8 cellular contexts compared by ENCODE assay signal in the genomic region with DNA sequence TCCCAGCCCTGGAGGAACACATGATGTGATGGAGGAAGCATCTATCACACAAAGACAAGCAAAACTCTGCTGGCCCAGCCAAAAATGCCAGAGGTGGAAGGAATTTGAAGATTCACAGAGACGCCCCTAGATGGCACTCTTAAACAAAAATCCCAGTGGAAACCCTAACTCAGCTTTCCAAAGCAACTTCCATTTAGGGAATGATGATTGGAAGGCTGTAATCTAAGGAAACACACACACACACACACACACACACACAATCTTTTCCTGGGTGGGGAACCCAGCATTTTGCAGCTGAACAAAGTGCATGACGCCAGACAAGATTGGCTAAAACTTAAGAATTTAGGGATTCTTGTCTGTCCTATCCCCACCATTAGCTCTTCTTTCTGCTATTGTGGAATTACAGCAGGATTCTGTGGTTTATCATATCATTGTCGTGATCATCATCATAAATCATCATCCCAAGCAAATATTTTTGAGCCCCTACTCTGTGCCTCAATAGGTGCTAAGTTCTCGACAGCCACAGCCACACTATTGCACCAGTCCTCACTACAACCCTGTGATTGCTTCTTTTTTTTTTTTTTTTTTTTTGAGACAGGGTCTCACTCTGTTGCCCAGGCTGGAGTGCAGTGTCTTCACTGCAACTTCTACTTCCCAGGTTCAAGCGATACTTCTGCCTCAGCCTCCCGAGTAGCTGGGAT. TPM values are rescaled to one million over a fixed set of nuclear protein-coding genes. Genes with fewer than 3 reads are reported as not detected.
DNase-seq lines count a peak whose midpoint lies in the region; ATAC-seq, FAIRE-seq and TF ChIP-seq lines count a peak whose summit lies in the region.

No MANE protein-coding gene starts in this region.

- H3K9me3 ChIP-seq in thyroid gland, result no peaks in the 10 kb centered on the region

- ATAC-seq in central memory CD8-positive, alpha-beta T cell (replicated peaks; ENCODE audit: extremely low read depth, poor library complexity, severe bottlenecking), result no peak
- ATAC-seq in HG02610 (IDR thresholded peaks at IDR 0.05; ENCODE audit: unreplicated experiment) (no peak), HG02852 (IDR thresholded peaks at IDR 0.05; ENCODE audit: unreplicated experiment) (no peak)

- no peak for TF ChIP-seq POLR2A in thyroid gland (IDR thresholded peaks at IDR 0.05)

- no peaks in the 10 kb centered on the region for H3K27me3 ChIP-seq in kidney epithelial cell (ENCODE audit: control insufficient read depth, insufficient read depth, low read length)
- no peaks in the 10 kb centered on the region for H3K27me3 ChIP-seq in thyroid gland

- H3K4me1 ChIP-seq in thyroid gland, result peaks cover 22 to 28% of the 10 kb centered on the region in 2 donors

- WGBS in thyroid gland, 2 donors, result 55% methylated on average over 6 of the region's 6 CpGs

- FAIRE-seq in D721Med (lab: Jason Lieb, UNC), result no peak

- no peaks in the 10 kb centered on the region for H3K27me3 Mint-ChIP-seq in central memory CD8-positive, alpha-beta T cell

- no peaks in the 10 kb centered on the region for H3K36me3 ChIP-seq in kidney epithelial cell (ENCODE audit: control insufficient read depth, insufficient read depth, low read length)
- peaks cover 0 to 10% of the 10 kb centered on the region in 2 donors for H3K36me3 ChIP-seq in thyroid gland

- H3K36me3 Mint-ChIP-seq in central memory CD8-positive, alpha-beta T cell (ENCODE audit: insufficient read depth), result peaks cover 9% of the 10 kb centered on the region

- H3K27ac ChIP-seq in thyroid gland, result no peak overlapping the region

- DNase-seq in D721Med (ENCODE audit: insufficient read length, low spot score) (peak; percentile 55), HPDE6-E6E7 (ENCODE audit: extremely low spot score) (peak; percentile 63), NCI-H82 treated with DMSO at 0.1 percent for 48 hours (lab: John Stamatoyannopoulos, UW; ENCODE audit: unreplicated experiment) (peak; percentile 68), kidney epithelial cell (ENCODE audit: low read depth) (peak; percentile 31), thyroid gland (peak; percentile 17 to 33)
- no peak for DNase-seq in central memory CD8-positive, alpha-beta T cell (ENCODE audit: low spot score in 2 of 2)

- H3K4me3 ChIP-seq in kidney epithelial cell (ENCODE audit: low read depth, low read length), result no peak overlapping the region
- no peak overlapping the region for H3K4me3 ChIP-seq in thyroid gland (replicated peaks in 1 of 3)

- no peak overlapping the region for H3K27ac Mint-ChIP-seq in central memory CD8-positive, alpha-beta T cell (ENCODE audit: low read depth)

- H3K4me3 Mint-ChIP-seq in central memory CD8-positive, alpha-beta T cell, result peak overlapping the region; percentile 90

- no peaks in the 10 kb centered on the region for H3K9me3 Mint-ChIP-seq in central memory CD8-positive, alpha-beta T cell

- peak; percentile 68 for TF ChIP-seq CTCF in D721Med (IDR thresholded peaks at IDR 0.05; ENCODE audit: insufficient read depth, missing control alignments)
- TF ChIP-seq CTCF in kidney epithelial cell (IDR thresholded peaks at IDR 0.05; ENCODE audit: insufficient read depth, low read length, poor library complexity, severe bottlenecking), result peak; percentile 68
- peak in 5 of 6 experiments; percentile 32 to 71 (median 61) for TF ChIP-seq CTCF in thyroid gland (IDR thresholded peaks at IDR 0.05)

- H3K4me1 Mint-ChIP-seq in central memory CD8-positive, alpha-beta T cell, result peaks cover 29% of the 10 kb centered on the region

- intact Hi-C loops in thyroid gland (cut with DNase I), result loop anchor here (5.0 to 10.0 kb wide), 2 partner anchors 145 to 368 kb away; no protein-coding TSS in a partner anchor

RNA-seq across cellular contexts. Expression of a gene that starts 1.6 kb away (rescaled TPM):
- total RNA-seq in kidney epithelial cell (65.0 and 82.9 TPM in 2 replicates), thyroid gland (10 to 100 TPM; 23.0 to 84.0 (median 68.2) TPM)

RNA-seq across cellular contexts. Expression of a gene that starts 6.3 kb away (rescaled TPM):
- total RNA-seq in kidney epithelial cell (under 0.01 TPM in 1 of 2 replicates, not detected in the other), thyroid gland (under 1 TPM in 1 of 4 donors, not detected in 3; 0.15 TPM)

RNA-seq across cellular contexts. Expression of a gene that starts 54.5 kb away (rescaled TPM):
- total RNA-seq in kidney epithelial cell (not detected in 2 replicates), thyroid gland (under 1 TPM in 1 of 4 donors, not detected in 3; 0.63 TPM)

Comparison
In these comparisons a context has a peak if more than half of its experiments do, and no peak if none do; other contexts are left out.
1. DNase-seq: peak in D721Med (single experiment), HPDE6-E6E7 (single experiment), NCI-H82 treated with DMSO at 0.1 percent for 48 hours (single experiment), kidney epithelial cell (single experiment) and thyroid gland (2 of 2); none in central memory CD8-positive, alpha-beta T cell (0 of 2).
2. Peak in every context shown above with its lines, with median percentiles within 50 percentile points of each other: CTCF ChIP-seq.